ENCODE assay signal across 19 cellular contexts in genomic region chr18:79884296-79884962, GRCh38.
DNase-seq lines count a peak whose midpoint lies in the region; ATAC-seq, FAIRE-seq and TF ChIP-seq lines count a peak whose summit lies in the region.
"Had no signal": no experiment of that assay in that cellular context is flagged by ENCODE, and none has a peak within 500 bp of the region (broad histone marks: within the 10 kb centered on the region; RNA-seq: fewer than 3 reads in every experiment).

No MANE protein-coding gene starts in this region.

- no peak overlapping the region for H2BK12ac ChIP-seq in neuronal stem cell (ENCODE audit: low read length)

- H3K27me3 Mint-ChIP-seq in activated naive CD8-positive, alpha-beta T cell treated with anti-CD3 and anti-CD28 coated beads, Interleukin-2, amount 10 ng/mL, durations not matched to agents 7 days and 5 days = no peaks in the 10 kb centered on the region
- H3K27me3 Mint-ChIP-seq in activated naive CD8-positive, alpha-beta T cell treated with anti-CD3 and anti-CD28 coated beads for 36 hours = no peaks in the 10 kb centered on the region

- no peaks in the 10 kb centered on the region for H3K4me1 ChIP-seq in neuronal stem cell (ENCODE audit: control insufficient read depth in 2 of 2, insufficient read depth in 1 of 2, low read depth in 1 of 2, low read length in 2 of 2)
- H3K4me1 ChIP-seq in aorta (ENCODE audit: control insufficient read depth in 1 of 2, insufficient read depth in 2 of 2, low read length in 2 of 2) = no peaks in the 10 kb centered on the region
- H3K4me1 ChIP-seq: A549 had no signal

- H4K8ac ChIP-seq in neuronal stem cell (ENCODE audit: low read depth, low read length) = no peak overlapping the region

- no peak overlapping the region for H2BK120ac ChIP-seq in neuronal stem cell (ENCODE audit: low read depth, low read length)

- H3K27me3 ChIP-seq in neuronal stem cell (ENCODE audit: control insufficient read depth in 3 of 3, insufficient read depth in 3 of 3, low read depth in 1 of 3, low read length in 3 of 3) = no peaks in the 10 kb centered on the region
- no peaks in the 10 kb centered on the region for H3K27me3 ChIP-seq in aorta (ENCODE audit: control insufficient read depth in 1 of 2, insufficient read depth in 2 of 2, low read length in 1 of 2)

- H4K91ac ChIP-seq in neuronal stem cell (ENCODE audit: low read depth, low read length, poor library complexity) = no peak overlapping the region

- no peak overlapping the region for H3K4ac ChIP-seq in neuronal stem cell (ENCODE audit: low read length)

- POLR2A ChIA-PET in activated naive CD8-positive, alpha-beta T cell treated with anti-CD3 and anti-CD28 coated beads, Interleukin-2, amount 10 ng/mL, durations not matched to agents 7 days and 5 days (lab: Charles Lee) = no interaction called here

- no peak overlapping the region for H3K27ac Mint-ChIP-seq in activated naive CD8-positive, alpha-beta T cell treated with anti-CD3 and anti-CD28 coated beads, Interleukin-2, amount 10 ng/mL, durations not matched to agents 7 days and 5 days
- H3K27ac Mint-ChIP-seq in activated naive CD8-positive, alpha-beta T cell treated with anti-CD3 and anti-CD28 coated beads for 36 hours = no peak overlapping the region
- H3K27ac Mint-ChIP-seq: CD14-positive monocyte had no signal

- intact Hi-C loops in aorta (cut with DNase I) = no loop called here

- H3K4me3 ChIP-seq in neuronal stem cell (ENCODE audit: low read length in 2 of 2) = no peak overlapping the region
- no peak overlapping the region for H3K4me3 ChIP-seq in aorta (ENCODE audit: low read length in 2 of 2)
- H3K4me3 ChIP-seq: A549 had no signal

- H3K36me3 ChIP-seq in neuronal stem cell (replicated peaks in 1 of 2; ENCODE audit: control insufficient read depth in 2 of 2, insufficient read depth in 2 of 2, low read length in 2 of 2) (no peaks in the 10 kb centered on the region), aorta (ENCODE audit: control insufficient read depth in 1 of 2, insufficient read depth in 2 of 2, low read length in 1 of 2) (no peaks in the 10 kb centered on the region)

- H3K9me3 ChIP-seq in neuronal stem cell (replicated peaks in 1 of 2; ENCODE audit: control insufficient read depth in 2 of 2, insufficient read depth in 1 of 2, low read depth in 1 of 2, low read length in 2 of 2) (peaks cover 0 to 15% of the 10 kb centered on the region in 2 donors), aorta (ENCODE audit: control insufficient read depth, low read length) (peaks cover 2% of the 10 kb centered on the region)

- H3K79me1 ChIP-seq in neuronal stem cell (ENCODE audit: low read depth, low read length) = no peaks in the 10 kb centered on the region

- H2BK15ac ChIP-seq in neuronal stem cell (ENCODE audit: low read length) = no peak overlapping the region

- no peak overlapping the region for H3K4me3 Mint-ChIP-seq in activated naive CD8-positive, alpha-beta T cell treated with anti-CD3 and anti-CD28 coated beads, Interleukin-2, amount 10 ng/mL, durations not matched to agents 7 days and 5 days
- no peak overlapping the region for H3K4me3 Mint-ChIP-seq in activated naive CD8-positive, alpha-beta T cell treated with anti-CD3 and anti-CD28 coated beads for 36 hours
- H3K4me3 Mint-ChIP-seq: CD14-positive monocyte, H9 had no signal

- H2AK5ac ChIP-seq in neuronal stem cell (ENCODE audit: low read depth, low read length) = no peak overlapping the region

- H3K4me1 Mint-ChIP-seq in activated naive CD8-positive, alpha-beta T cell treated with anti-CD3 and anti-CD28 coated beads, Interleukin-2, amount 10 ng/mL, durations not matched to agents 7 days and 5 days = no peaks in the 10 kb centered on the region
- no peaks in the 10 kb centered on the region for H3K4me1 Mint-ChIP-seq in activated naive CD8-positive, alpha-beta T cell treated with anti-CD3 and anti-CD28 coated beads for 36 hours
- H3K4me1 Mint-ChIP-seq: CD14-positive monocyte, H9 had no signal

- DNase-seq in activated naive CD8-positive, alpha-beta T cell treated with anti-CD3 and anti-CD28 coated beads, Interleukin-2, amount 10 ng/mL, durations not matched to agents 7 days and 5 days = peak; percentile 17
- DNase-seq in activated naive CD8-positive, alpha-beta T cell treated with anti-CD3 and anti-CD28 coated beads for 36 hours = no peak
- DNase-seq in GM12891 (ENCODE audit: insufficient read length, low spot score) (peak; percentile 3), neuronal stem cell (ENCODE audit: low spot score) (no peak), aorta (peak in 1 of 2 donors; percentile 58), mucosa of gallbladder (ENCODE audit: low spot score) (no peak)
- DNase-seq: DMS79, KG1, NCI-H1105 treated with DMSO at 0.1 percent for 48 hours, NCI-H2107, NCI-H2227 treated with DMSO at 0.1 percent for 48 hours, NCI-H510A treated with DMSO at 0.1 percent for 48 hours, NCI-H82, OCI-M1, SHP77 had no signal

- ATAC-seq in activated naive CD8-positive, alpha-beta T cell treated with anti-CD3 and anti-CD28 coated beads, Interleukin-2, amount 10 ng/mL, durations not matched to agents 7 days and 5 days (ENCODE audit: low read depth) = no peak
- ATAC-seq in aorta (ENCODE audit: low FRiP score) (peak; percentile 29), GM21423 (IDR thresholded peaks at IDR 0.05; ENCODE audit: unreplicated experiment) (no peak)
- ATAC-seq: A549 had no signal

- H3K4me2 ChIP-seq in neuronal stem cell (ENCODE audit: insufficient read depth, low read length, poor library complexity, severe bottlenecking) = no peak overlapping the region
- H3K4me2 ChIP-seq: A549 had no signal

- no peak overlapping the region for H3K14ac ChIP-seq in neuronal stem cell (ENCODE audit: low read length)

- H3K27ac ChIP-seq in neuronal stem cell (replicated peaks; ENCODE audit: low read length) (no peak overlapping the region), aorta (ENCODE audit: low read depth in 1 of 2, low read length in 2 of 2) (no peak overlapping the region)
- H3K27ac ChIP-seq: A549 had no signal

- H3K9me3 Mint-ChIP-seq in activated naive CD8-positive, alpha-beta T cell treated with anti-CD3 and anti-CD28 coated beads, Interleukin-2, amount 10 ng/mL, durations not matched to agents 7 days and 5 days = no peaks in the 10 kb centered on the region
- peaks cover 9% of the 10 kb centered on the region for H3K9me3 Mint-ChIP-seq in activated naive CD8-positive, alpha-beta T cell treated with anti-CD3 and anti-CD28 coated beads for 36 hours

- no peak overlapping the region for H2AFZ ChIP-seq in neuronal stem cell (ENCODE audit: low read length)

- no peak for FAIRE-seq in GM12891 (lab: Jason Lieb, UNC)
- FAIRE-seq: A549 had no signal

- TF ChIP-seq POLR2A in GM12891 (IDR thresholded peaks at IDR 0.05; ENCODE audit: low read depth, low read length) = no peak

- no peak overlapping the region for H3K18ac ChIP-seq in neuronal stem cell (ENCODE audit: low read length)

- H3K9ac ChIP-seq in neuronal stem cell (ENCODE audit: low read depth, low read length, poor library complexity) = no peak overlapping the region

- WGBS in neuronal stem cell (ENCODE audit: extremely low coverage in 2 of 2, insufficient read length in 2 of 2, insufficient replicate concordance in 1 of 2), 2 donors = no CpG with 5 or more reads among the region's 29 CpGs
- WGBS in aorta, 2 donors = 82 to 86% methylated on average over 29 of the region's 29 CpGs

- H3K23ac ChIP-seq in neuronal stem cell (ENCODE audit: low read depth, low read length, poor library complexity) = no peak overlapping the region

- peak overlapping the region; percentile 13 for H2BK5ac ChIP-seq in neuronal stem cell (ENCODE audit: low read length)

- H3K36me3 Mint-ChIP-seq in activated naive CD8-positive, alpha-beta T cell treated with anti-CD3 and anti-CD28 coated beads, Interleukin-2, amount 10 ng/mL, durations not matched to agents 7 days and 5 days = no peaks in the 10 kb centered on the region
- H3K36me3 Mint-ChIP-seq in activated naive CD8-positive, alpha-beta T cell treated with anti-CD3 and anti-CD28 coated beads for 36 hours = peaks cover 2% of the 10 kb centered on the region
- H3K36me3 Mint-ChIP-seq: CD14-positive monocyte had no signal

TF ChIP-seq in GM12891, 5 proteins besides CTCF, POLR2A, EP300 and RAD21:
- TF ChIP-seq PAX5 (IDR thresholded peaks at IDR 0.05; ENCODE audit: insufficient read depth, low read length, severe bottlenecking) (no peak), SPI1 (IDR thresholded peaks at IDR 0.05; ENCODE audit: low read depth, low read length) (no peak), POU2F2 (IDR thresholded peaks at IDR 0.05; ENCODE audit: low read depth, low read length) (no peak), POLR2AphosphoS5 (IDR thresholded peaks at IDR 0.05; ENCODE audit: low read depth, low read length) (no peak), TAF1 (IDR thresholded peaks at IDR 0.05; ENCODE audit: low read depth, low read length) (no peak)

Comparison
In these comparisons a context has a peak if more than half of its experiments do, and no peak if none do; other contexts are left out.
1. DNase-seq: peak in activated naive CD8-positive, alpha-beta T cell treated with anti-CD3 and anti-CD28 coated beads, Interleukin-2, amount 10 ng/mL, durations not matched to agents 7 days and 5 days (single experiment) and GM12891 (single experiment); none in activated naive CD8-positive, alpha-beta T cell treated with anti-CD3 and anti-CD28 coated beads for 36 hours (single experiment), neuronal stem cell (single experiment) and mucosa of gallbladder (single experiment).